Comparison of ENCODE assay signal across 8 cellular contexts in the genomic region with DNA sequence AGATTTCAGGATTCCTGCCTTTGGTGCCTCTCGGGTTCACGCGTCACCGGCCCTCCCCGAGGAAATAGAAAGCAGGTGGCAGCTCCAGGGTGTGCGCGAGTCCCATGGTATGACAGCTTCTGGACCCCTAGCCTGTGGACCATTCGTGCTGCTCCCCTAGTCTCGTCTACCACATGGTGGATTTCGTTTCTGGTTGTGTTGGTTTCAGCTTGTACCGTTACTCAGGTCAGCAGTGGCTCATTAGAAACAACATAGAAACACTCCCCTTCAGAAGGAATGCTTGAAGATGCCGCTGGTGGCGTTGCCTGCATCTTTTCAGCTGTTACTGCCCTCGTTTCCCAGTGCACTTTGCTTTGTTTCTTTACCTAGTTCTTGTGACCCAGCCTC. TPM values are rescaled to one million over a fixed set of nuclear protein-coding genes. Genes with fewer than 3 reads are reported as not detected.
DNase-seq lines count a peak whose midpoint lies in the region; ATAC-seq and TF ChIP-seq lines count a peak whose summit lies in the region.

No MANE protein-coding gene starts in this region.

- H3K4me3 Mint-ChIP-seq in nephron progenitor cell: peak overlapping the region; percentile 93

- H3K27me3 ChIP-seq in WERI-Rb-1 (ENCODE audit: insufficient read depth, low read depth, severe bottlenecking) (no peaks in the 10 kb centered on the region), fibroblast of lung (ENCODE audit: control insufficient read depth, insufficient read depth, low read length) (no peaks in the 10 kb centered on the region)

- peak overlapping the region; percentile 97 for H3K9ac ChIP-seq in fibroblast of lung (ENCODE audit: insufficient read depth, low read length)

- H3K79me2 ChIP-seq in fibroblast of lung (ENCODE audit: control insufficient read depth, insufficient read depth, low read length): peaks cover 54% of the 10 kb centered on the region

- H4K20me1 ChIP-seq in fibroblast of lung (ENCODE audit: control insufficient read depth, extremely low read depth, insufficient read depth, low read length): no peaks in the 10 kb centered on the region

- H3K9me3 ChIP-seq in WERI-Rb-1 (ENCODE audit: severe bottlenecking): no peaks in the 10 kb centered on the region
- H3K9me3 ChIP-seq in fibroblast of lung (ENCODE audit: control insufficient read depth, insufficient read depth, low read depth, low read length): no peaks in the 10 kb centered on the region

- H3K36me3 ChIP-seq in WERI-Rb-1 (peaks cover 5% of the 10 kb centered on the region; the same call in 1 of the 2 replicates), fibroblast of lung (ENCODE audit: control insufficient read depth, insufficient read depth, low read length) (no peaks in the 10 kb centered on the region)

- peak overlapping the region; percentile 98 for H3K27ac Mint-ChIP-seq in nephron progenitor cell

- H3K9me3 Mint-ChIP-seq in nephron progenitor cell: peaks cover 4% of the 10 kb centered on the region

- H3K4me1 Mint-ChIP-seq in nephron progenitor cell: peaks cover 31% of the 10 kb centered on the region

- peak overlapping the region; percentile 95 for H2AFZ ChIP-seq in fibroblast of lung (ENCODE audit: low read length)

- H3K4me2 ChIP-seq in fibroblast of lung (ENCODE audit: extremely low read depth, insufficient read depth, low read length): peak overlapping the region; percentile 82

- H3K36me3 Mint-ChIP-seq in nephron progenitor cell (ENCODE audit: low read depth): peaks cover 28% of the 10 kb centered on the region

- DNase-seq in NCI-H2171 treated with DMSO at 0.1 percent for 48 hours (lab: John Stamatoyannopoulos, UW) (peak; percentile 49), NCI-H2171 (lab: John Stamatoyannopoulos, UW) (no peak), WERI-Rb-1 (no peak), fibroblast of lung (ENCODE audit: low read depth in 2 of 2) (peak; percentile 28 to 41), nephron progenitor cell (no peak), NCI-H2029 treated with DMSO at 0.1 percent for 48 hours (lab: John Stamatoyannopoulos, UW) (no peak)

- peak overlapping the region; percentile 81 for H3K4me3 ChIP-seq in WERI-Rb-1 (ENCODE audit: low read depth, low read length)
- peak overlapping the region; percentile 82 to 96 (median 92) for H3K4me3 ChIP-seq in fibroblast of lung (replicated peaks in 1 of 4; ENCODE audit: control extremely low read depth in 1 of 4, insufficient read depth in 1 of 4, low read depth in 3 of 4, low read length in 4 of 4)

- TF ChIP-seq CTCF in WERI-Rb-1 (IDR thresholded peaks at IDR 0.05; ENCODE audit: low read depth, low read length): no peak
- no peak for TF ChIP-seq CTCF in fibroblast of lung (conservative IDR thresholded peaks at IDR 0.05 in 1 of 2, IDR thresholded peaks at IDR 0.05 in 1 of 2; ENCODE audit: low read depth in 1 of 2, low read length in 2 of 2)
- TF ChIP-seq CTCF in nephron progenitor cell (IDR thresholded peaks at IDR 0.05): no peak

- peaks cover 6% of the 10 kb centered on the region for H3K27me3 Mint-ChIP-seq in nephron progenitor cell (ENCODE audit: low read depth, poor library complexity)

- H3K4me1 ChIP-seq in fibroblast of lung (ENCODE audit: control insufficient read depth, extremely low read depth, insufficient read depth, low read length): no peaks in the 10 kb centered on the region

- H3K27ac ChIP-seq in WERI-Rb-1: peak overlapping the region; percentile 99
- peak overlapping the region; percentile 94 for H3K27ac ChIP-seq in fibroblast of lung (ENCODE audit: insufficient read depth, low read length)

- ATAC-seq in GM21390 (IDR thresholded peaks at IDR 0.05; ENCODE audit: unreplicated experiment): peak; percentile 46
- peak; percentile 44 for ATAC-seq in HG03571 (IDR thresholded peaks at IDR 0.05; ENCODE audit: unreplicated experiment)

RNA-seq across cellular contexts. Expression of gene TTC17, which starts 0.7 kb away (rescaled TPM):
- 108 and 129 TPM in 2 replicates for total RNA-seq in fibroblast of lung
- polyA plus RNA-seq in fibroblast of lung: 48.4 and 72.3 TPM in 2 replicates
- 23.4 and 32.8 TPM in 2 replicates for polyA plus RNA-seq in fibroblast of lung (2012)
- 31.1 and 39.3 TPM in 2 replicates for polyA minus RNA-seq in fibroblast of lung (ENCODE audit: low replicate concordance)

RNA-seq across cellular contexts. Expression of gene API5, which starts 47.6 kb away (rescaled TPM):
- 62.9 and 69.1 TPM in 2 replicates for total RNA-seq in fibroblast of lung
- polyA plus RNA-seq in fibroblast of lung: 97.4 and 98.6 TPM in 2 replicates
- 61.8 and 68.2 TPM in 2 replicates for polyA plus RNA-seq in fibroblast of lung (2012)
- 17.0 and 20.9 TPM in 2 replicates for polyA minus RNA-seq in fibroblast of lung (ENCODE audit: low replicate concordance)

Comparison
In these comparisons a context has a peak if more than half of its experiments do, and no peak if none do; other contexts are left out.
1. DNase-seq: peak in NCI-H2171 treated with DMSO at 0.1 percent for 48 hours (single experiment) and fibroblast of lung (2 of 2); none in NCI-H2171 (single experiment), WERI-Rb-1 (single experiment), nephron progenitor cell (single experiment) and NCI-H2029 treated with DMSO at 0.1 percent for 48 hours (single experiment).